In genomic region chr12:14612895-14613294, GRCh38 we compare ENCODE assay signal across 19 cellular contexts. TPM values are rescaled to one million over a fixed set of nuclear protein-coding genes. Genes with fewer than 3 reads are reported as not detected.
DNase-seq lines count a peak whose midpoint lies in the region; ATAC-seq and TF ChIP-seq lines count a peak whose summit lies in the region.
"Had no signal": no experiment of that assay in that cellular context is flagged by ENCODE, and none has a peak within 500 bp of the region (broad histone marks: within the 10 kb centered on the region; RNA-seq: fewer than 3 reads in every experiment).

No MANE protein-coding gene starts in this region.

- H3K9me3 Mint-ChIP-seq in stimulated activated effector memory CD8-positive, alpha-beta T cell treated with anti-CD3 and anti-CD28 coated beads, Interleukin-12 subunit alpha, Interleukin-12 subunit beta, amount 100 ng/mL, for 72 hours, result peaks cover 16% of the 10 kb centered on the region

- intact Hi-C loops in Right ventricle myocardium inferior (cut with DNase I), result loop anchor here (5.0 kb wide), 2 partner anchors 46 to 61 kb away; partner anchors contain the start of gene PLBD1
- intact Hi-C loops in left cardiac atrium (cut with DNase I), result loop anchor here (10.0 kb wide), 1 partner anchor 98 kb away; no protein-coding TSS in a partner anchor

- no peak for TF ChIP-seq CTCF in right atrium auricular region (IDR thresholded peaks at IDR 0.05)

- H3K4me3 ChIP-seq in right atrium auricular region, result no peak overlapping the region
- H3K4me3 ChIP-seq: ascending aorta had no signal

- no peaks in the 10 kb centered on the region for H3K36me3 ChIP-seq in right atrium auricular region
- H3K36me3 ChIP-seq: ascending aorta had no signal

- peaks cover 0 to 19% of the 10 kb centered on the region in 2 donors for H3K9me3 ChIP-seq in right atrium auricular region

- H3K4me1 Mint-ChIP-seq in stimulated activated effector memory CD8-positive, alpha-beta T cell treated with anti-CD3 and anti-CD28 coated beads, Interleukin-12 subunit alpha, Interleukin-12 subunit beta, amount 100 ng/mL, for 72 hours, result no peaks in the 10 kb centered on the region
- H3K4me1 Mint-ChIP-seq: nephron had no signal

- ATAC-seq in Right ventricle myocardium inferior (peak; percentile 74), left cardiac atrium (peak; percentile 44 to 47), HG02852 (IDR thresholded peaks at IDR 0.05; ENCODE audit: unreplicated experiment) (no peak)
- no peak for ATAC-seq in stimulated activated effector memory CD8-positive, alpha-beta T cell treated with anti-CD3 and anti-CD28 coated beads, Interleukin-12 subunit alpha, Interleukin-12 subunit beta, amount 100 ng/mL, for 72 hours
- ATAC-seq: CD8-positive, alpha-beta T cell had no signal

- peak overlapping the region in 1 of 2 donors; percentile 32 for H3K27ac ChIP-seq in right atrium auricular region

- no peak overlapping the region for H3K4me3 Mint-ChIP-seq in stimulated activated effector memory CD8-positive, alpha-beta T cell treated with anti-CD3 and anti-CD28 coated beads, Interleukin-12 subunit alpha, Interleukin-12 subunit beta, amount 100 ng/mL, for 72 hours
- H3K4me3 Mint-ChIP-seq: CD8-positive, alpha-beta T cell; nephron; stimulated activated naive CD8-positive, alpha-beta T cell treated with anti-CD3 and anti-CD28 coated beads, Interleukin-15, Interleukin-2, amounts not matched to agents 100 ng/mL and 50 ng/mL, for 24 hours had no signal

- no peak overlapping the region for H3K27ac Mint-ChIP-seq in stimulated activated effector memory CD8-positive, alpha-beta T cell treated with anti-CD3 and anti-CD28 coated beads, Interleukin-12 subunit alpha, Interleukin-12 subunit beta, amount 100 ng/mL, for 72 hours
- H3K27ac Mint-ChIP-seq: CD8-positive, alpha-beta T cell; nephron; stimulated activated naive CD8-positive, alpha-beta T cell treated with anti-CD3 and anti-CD28 coated beads, Interleukin-15, Interleukin-2, amounts not matched to agents 100 ng/mL and 50 ng/mL, for 24 hours had no signal

- H3K4me1 ChIP-seq in right atrium auricular region, result peaks cover 0 to 17% of the 10 kb centered on the region in 2 donors

- no peaks in the 10 kb centered on the region for H3K36me3 Mint-ChIP-seq in stimulated activated effector memory CD8-positive, alpha-beta T cell treated with anti-CD3 and anti-CD28 coated beads, Interleukin-12 subunit alpha, Interleukin-12 subunit beta, amount 100 ng/mL, for 72 hours
- H3K36me3 Mint-ChIP-seq: CD8-positive, alpha-beta T cell had no signal

- H3K27me3 ChIP-seq in right atrium auricular region, result no peaks in the 10 kb centered on the region
- H3K27me3 ChIP-seq: ascending aorta had no signal

- DNase-seq in Right ventricle myocardium inferior (ENCODE audit: missing footprints) (no peak), right atrium auricular region (ENCODE audit: low spot score) (no peak), NCI-H774 (lab: John Stamatoyannopoulos, UW) (peak; percentile 18), left cardiac atrium (no peak), superior temporal gyrus (ENCODE audit: extremely low spot score) (peak; percentile 54), epidermal melanocyte (ENCODE audit: insufficient read length, low spot score) (no peak)
- no peak for DNase-seq in stimulated activated effector memory CD8-positive, alpha-beta T cell treated with anti-CD3 and anti-CD28 coated beads, Interleukin-12 subunit alpha, Interleukin-12 subunit beta, amount 100 ng/mL, for 72 hours (ENCODE audit: low spot score in 2 of 2)
- DNase-seq: ACHN; activated naive CD4-positive, alpha-beta T cell treated with Interleukin-2 at 50 U/mL for 16 hours; CD8-positive, alpha-beta T cell; islet precursor cell; NCI-H2171; NCI-H748 treated with DMSO at 0.1 percent for 48 hours; retina; T-helper 1 cell had no signal

RNA-seq across cellular contexts. Expression of gene PLBD1, which starts 45.2 kb away (rescaled TPM):
- 24.4 TPM for total RNA-seq in Right ventricle myocardium inferior
- total RNA-seq in right atrium auricular region, result 10 to 100 TPM; 15.1 to 21.5 TPM
- total RNA-seq in left cardiac atrium, result 10 to 100 TPM; 22.0 to 30.9 TPM
- total RNA-seq: CD8-positive, alpha-beta T cell had no signal

Comparison
In these comparisons a context has a peak if more than half of its experiments do, and no peak if none do; other contexts are left out.
1. ATAC-seq: peak in Right ventricle myocardium inferior (single experiment) and left cardiac atrium (2 of 2); none in stimulated activated effector memory CD8-positive, alpha-beta T cell treated with anti-CD3 and anti-CD28 coated beads, Interleukin-12 subunit alpha, Interleukin-12 subunit beta, amount 100 ng/mL, for 72 hours (single experiment) and HG02852 (single experiment).
2. DNase-seq: peak in NCI-H774 (single experiment) and superior temporal gyrus (single experiment); none in Right ventricle myocardium inferior (single experiment), right atrium auricular region (single experiment), left cardiac atrium (single experiment), stimulated activated effector memory CD8-positive, alpha-beta T cell treated with anti-CD3 and anti-CD28 coated beads, Interleukin-12 subunit alpha, Interleukin-12 subunit beta, amount 100 ng/mL, for 72 hours (0 of 2) and epidermal melanocyte (single experiment).